ENCODE assay signal across 12 cellular contexts in genomic region chr14:100294213-100294962, GRCh38. TPM values are rescaled to one million over a fixed set of nuclear protein-coding genes. Genes with fewer than 3 reads are reported as not detected.
DNase-seq lines count a peak whose midpoint lies in the region; TF ChIP-seq lines count a peak whose summit lies in the region.
"Had no signal": no experiment of that assay in that cellular context is flagged by ENCODE, and none has a peak within 500 bp of the region (broad histone marks: within the 10 kb centered on the region; RNA-seq: fewer than 3 reads in every experiment).

No MANE protein-coding gene starts in this region.

- H3K9me3 Mint-ChIP-seq in H9 (no peaks in the 10 kb centered on the region; a peak in 1 of 5 replicates), nephron progenitor cell (no peaks in the 10 kb centered on the region)

- no peaks in the 10 kb centered on the region for H3K36me3 ChIP-seq in BE2C
- H3K36me3 ChIP-seq in esophagus muscularis mucosa = peaks cover 13 to 44% (median 35%) of the 10 kb centered on the region in 4 donors

- DNase-seq in BE2C (peak; percentile 42), H9 (no peak), esophagus muscularis mucosa (ENCODE audit: extremely low spot score) (no peak), nephron progenitor cell (no peak), NCI-H2029 treated with DMSO at 0.1 percent for 48 hours (lab: John Stamatoyannopoulos, UW) (no peak), activated gamma-delta T cell treated with Interleukin-2 at 50 U/mL for 16 hours (no peak)
- DNase-seq in activated CD4-positive, alpha-beta T cell treated with anti-CD3 and anti-CD28 coated beads, Interleukin-2, amount 50 U/mL, for 4 hours = no peak
- no peak for DNase-seq in stimulated activated CD4-positive, alpha-beta T cell treated with anti-CD3 and anti-CD28 coated beads, Interleukin-15, amount 100 ng/mL, for 24 hours
- DNase-seq: activated CD4-positive, alpha-beta T cell treated with anti-CD3 and anti-CD28 coated beads for 1 hour; lower lobe of right lung had no signal

- H3K4me1 Mint-ChIP-seq in H9 (peaks cover 2 to 8% of the 10 kb centered on the region in 2 experiments; a peak in 2 of 4 replicates), nephron progenitor cell (peaks cover 33% of the 10 kb centered on the region)

- H2BK15ac ChIP-seq in H9 (ENCODE audit: low read depth, low read length) = no peak overlapping the region

- H3T11ph ChIP-seq in H9 (ENCODE audit: low read length) = no peak overlapping the region

- no peaks in the 10 kb centered on the region for H3K79me2 ChIP-seq in H9 (ENCODE audit: insufficient read depth, low read length)

- no CpG with 5 or more reads among the region's 12 CpGs for WGBS in H9 (ENCODE audit: extremely low coverage, insufficient read length, low lambda C conversion rate)
- 61% methylated on average over 8 of the region's 12 CpGs for WGBS in esophagus muscularis mucosa

- H3K27ac ChIP-seq in H9 (ENCODE audit: insufficient read length, low read depth, low read length) (no peak overlapping the region), esophagus muscularis mucosa (replicated peaks in 1 of 4) (peak overlapping the region; percentile 7 to 41 (median 18))
- H3K27ac ChIP-seq: epithelial cell of prostate, lower lobe of right lung, RWPE1 had no signal

- H3K9me3 ChIP-seq in BE2C = no peaks in the 10 kb centered on the region
- no peaks in the 10 kb centered on the region for H3K9me3 ChIP-seq in H9 (ENCODE audit: control insufficient read depth, low read depth, low read length)
- no peaks in the 10 kb centered on the region for H3K9me3 ChIP-seq in esophagus muscularis mucosa
- H3K9me3 ChIP-seq: lower lobe of right lung had no signal

- H3K4me3 Mint-ChIP-seq in H9 (no peak overlapping the region), nephron progenitor cell (peak overlapping the region; percentile 10)

- H2BK120ac ChIP-seq in H9 (ENCODE audit: low read depth, low read length, poor library complexity, severe bottlenecking) = no peak overlapping the region

- peaks cover 5% of the 10 kb centered on the region for H3K79me1 ChIP-seq in H9 (ENCODE audit: insufficient read depth, low read depth, low read length, poor library complexity, severe bottlenecking)

- intact Hi-C loops in esophagus muscularis mucosa (cut with DNase I) = no loop called here

- no peak for TF ChIP-seq CTCF in BE2C (IDR thresholded peaks at IDR 0.05; ENCODE audit: low read depth, low read length)
- no peak for TF ChIP-seq CTCF in H9 (conservative IDR thresholded peaks at IDR 0.05)
- no peak for TF ChIP-seq CTCF in esophagus muscularis mucosa (IDR thresholded peaks at IDR 0.05)
- no peak for TF ChIP-seq CTCF in nephron progenitor cell (IDR thresholded peaks at IDR 0.05)

- no peak overlapping the region for H2AFZ ChIP-seq in H9 (ENCODE audit: low read length)

- H3K4me2 ChIP-seq in H9 (ENCODE audit: insufficient read depth, insufficient read length, low read length) = no peak overlapping the region

- no peaks in the 10 kb centered on the region for H3K27me3 ChIP-seq in BE2C
- H3K27me3 ChIP-seq in H9 (ENCODE audit: insufficient read depth, low read length) = no peaks in the 10 kb centered on the region
- no peaks in the 10 kb centered on the region for H3K27me3 ChIP-seq in esophagus muscularis mucosa

- no peak overlapping the region for H4K5ac ChIP-seq in H9 (ENCODE audit: insufficient read length, low read depth, low read length)

- no peak overlapping the region for H2BK20ac ChIP-seq in H9 (ENCODE audit: low read depth, low read length, poor library complexity, severe bottlenecking)

- H3K23ac ChIP-seq in H9 (ENCODE audit: insufficient read length, low read depth, low read length) = no peak overlapping the region

- no peaks in the 10 kb centered on the region for H4K20me1 ChIP-seq in H9 (ENCODE audit: control insufficient read depth, insufficient read depth, insufficient read length)

- no peaks in the 10 kb centered on the region for H3K23me2 ChIP-seq in H9 (ENCODE audit: insufficient read length, low read depth, low read length, poor library complexity, severe bottlenecking)

- H3K14ac ChIP-seq in H9 (ENCODE audit: insufficient read depth, low read length) = no peak overlapping the region

- H3K18ac ChIP-seq in H9 (ENCODE audit: insufficient read length, low read depth, low read length) = no peak overlapping the region

- H3K36me3 Mint-ChIP-seq in H9 (ENCODE audit: insufficient read depth in 1 of 3, low read depth in 3 of 3) = peaks cover 22 to 69% (median 69%) of the 10 kb centered on the region in 3 experiments; a peak in 6 of 7 replicates
- peaks cover 20% of the 10 kb centered on the region for H3K36me3 Mint-ChIP-seq in nephron progenitor cell (ENCODE audit: low read depth)

- no peak overlapping the region for H2AK5ac ChIP-seq in H9 (ENCODE audit: insufficient read length, low read length)

- TF ChIP-seq POLR2A in esophagus muscularis mucosa (IDR thresholded peaks at IDR 0.05; ENCODE audit: low read depth) = no peak

- H2BK5ac ChIP-seq in H9 (ENCODE audit: insufficient read length, low read length) = no peak overlapping the region

- H3K27ac Mint-ChIP-seq in H9 (peak overlapping the region; percentile 27 to 83 (median 71); a peak in 3 of 7 replicates), nephron progenitor cell (peak overlapping the region; percentile 93)

- H3K27me3 Mint-ChIP-seq in H9 (ENCODE audit: low read depth) (no peaks in the 10 kb centered on the region), nephron progenitor cell (ENCODE audit: low read depth, poor library complexity) (no peaks in the 10 kb centered on the region)

- no peak overlapping the region for H4K8ac ChIP-seq in H9 (replicated peaks; ENCODE audit: insufficient read length, low read depth, low read length)

- H3K4me1 ChIP-seq in BE2C = no peaks in the 10 kb centered on the region
- no peaks in the 10 kb centered on the region for H3K4me1 ChIP-seq in H9 (ENCODE audit: insufficient read depth, low read length)
- peaks cover 31 to 70% (median 58%) of the 10 kb centered on the region in 4 donors for H3K4me1 ChIP-seq in esophagus muscularis mucosa

- H3K4me3 ChIP-seq in BE2C (ENCODE audit: low read depth, low read length) = no peak overlapping the region
- no peak overlapping the region for H3K4me3 ChIP-seq in esophagus muscularis mucosa
- H3K4me3 ChIP-seq: lower lobe of right lung had no signal

- H4K91ac ChIP-seq in H9 (ENCODE audit: insufficient read length, low read depth, low read length) = no peak overlapping the region

- H3K4ac ChIP-seq in H9 (ENCODE audit: low read depth, low read length) = no peak overlapping the region

- TF ChIP-seq EP300 in esophagus muscularis mucosa (IDR thresholded peaks at IDR 0.05) = no peak

- H2BK12ac ChIP-seq in H9 (ENCODE audit: insufficient read length, low read depth, low read length) = no peak overlapping the region

- no peak overlapping the region for H3K9ac ChIP-seq in H9 (ENCODE audit: extremely low read depth, insufficient read length, low read length)

- H3K56ac ChIP-seq in H9 (ENCODE audit: insufficient read length, low read depth, low read length) = no peak overlapping the region

RNA-seq across cellular contexts. Expression of gene SLC25A29, which starts 11.9 kb away (rescaled TPM):
- 62.2 TPM for polyA plus RNA-seq in BE2C (2012; ENCODE audit: insufficient read depth, insufficient read length, low read depth)
- 161 and 175 TPM in 2 replicates for total RNA-seq in H9 (2021)
- 10 to 100 TPM; 37.4 to 63.0 (median 49.2) TPM for total RNA-seq in esophagus muscularis mucosa

RNA-seq across cellular contexts. Expression of gene SLC25A47, which starts 28.8 kb away (rescaled TPM):
- not detected for polyA plus RNA-seq in BE2C (2012; ENCODE audit: insufficient read depth, insufficient read length, low read depth)
- total RNA-seq in H9 (2021) (0.13 TPM in 1 of 2 replicates, not detected in the other), esophagus muscularis mucosa (not detected)
- total RNA-seq: lower lobe of right lung had no signal

RNA-seq across cellular contexts. Expression of gene YY1, which starts 55.4 kb away (rescaled TPM):
- polyA plus RNA-seq in BE2C (2012; ENCODE audit: insufficient read depth, insufficient read length, low read depth) = 87.1 TPM
- 103 and 106 TPM in 2 replicates for total RNA-seq in H9 (2021)
- 10 to 100 TPM; 54.8 to 83.4 (median 62.7) TPM for total RNA-seq in esophagus muscularis mucosa
